ENCODE assay signal across 1 cellular context in genomic region chr11:44617671-44618461, GRCh38.
TF ChIP-seq lines count a peak whose summit lies in the region.

No MANE protein-coding gene starts in this region.

TF ChIP-seq in H1, 55 proteins besides CTCF, POLR2A, EP300 and RAD21:
- no peak for TF ChIP-seq SIN3A (conservative IDR thresholded peaks at IDR 0.05 in 1 of 2, IDR thresholded peaks at IDR 0.05 in 1 of 2; ENCODE audit: low read depth in 1 of 2, low read length in 2 of 2)
TF ChIP-seq in H1: peak in this region for 0.
